In genomic region chr9:14097666-14098065, GRCh38 we compare ENCODE assay signal across 19 cellular contexts.
DNase-seq lines count a peak whose midpoint lies in the region; ATAC-seq and TF ChIP-seq lines count a peak whose summit lies in the region.
"Had no signal": no experiment of that assay in that cellular context is flagged by ENCODE, and none has a peak within 500 bp of the region (broad histone marks: within the 10 kb centered on the region; RNA-seq: fewer than 3 reads in every experiment).

No MANE protein-coding gene starts in this region.

- no peak for TF ChIP-seq POLR2A in prostate gland (IDR thresholded peaks at IDR 0.05)

- H3K36me3 ChIP-seq in left ventricle myocardium inferior = no peaks in the 10 kb centered on the region
- H3K36me3 ChIP-seq in endodermal cell (ENCODE audit: control insufficient read depth, insufficient read depth, low read length) = no peaks in the 10 kb centered on the region
- H3K36me3 ChIP-seq in prostate gland = no peaks in the 10 kb centered on the region
- H3K36me3 ChIP-seq in urinary bladder (ENCODE audit: insufficient read depth) = no peaks in the 10 kb centered on the region
- H3K36me3 ChIP-seq: HAP-1, tibial nerve had no signal

- H3K4me3 ChIP-seq in left ventricle myocardium inferior = peak overlapping the region; percentile 52
- no peak overlapping the region for H3K4me3 ChIP-seq in endodermal cell (ENCODE audit: low read length)
- no peak overlapping the region for H3K4me3 ChIP-seq in prostate gland
- H3K4me3 ChIP-seq in urinary bladder (ENCODE audit: low read depth, low read length) = no peak overlapping the region
- H3K4me3 ChIP-seq: HAP-1, tibial nerve had no signal

- peaks cover 32% of the 10 kb centered on the region for H3K4me1 Mint-ChIP-seq in endodermal cell
- no peaks in the 10 kb centered on the region for H3K4me1 Mint-ChIP-seq in activated T-cell treated with anti-CD3 and anti-CD28 coated beads, Interleukin-2, amount 50 U/mL, for 72 hours (ENCODE audit: low read depth)
- H3K4me1 Mint-ChIP-seq: activated B cell treated with CpG ODN at 0.5 μM for 24 hours had no signal

- H3K27me3 ChIP-seq in left ventricle myocardium inferior (ENCODE audit: low read depth) = no peaks in the 10 kb centered on the region
- H3K27me3 ChIP-seq in endodermal cell (ENCODE audit: control insufficient read depth, insufficient read depth, low read length, poor library complexity, severe bottlenecking) = no peaks in the 10 kb centered on the region
- H3K27me3 ChIP-seq in prostate gland (replicated peaks; ENCODE audit: insufficient read depth) = no peaks in the 10 kb centered on the region
- H3K27me3 ChIP-seq: tibial nerve had no signal

- H3K9me3 Mint-ChIP-seq in endodermal cell = no peaks in the 10 kb centered on the region
- H3K9me3 Mint-ChIP-seq in activated T-cell treated with anti-CD3 and anti-CD28 coated beads, Interleukin-2, amount 50 U/mL, for 72 hours = no peaks in the 10 kb centered on the region
- H3K9me3 Mint-ChIP-seq: activated B cell treated with CpG ODN at 0.5 μM for 24 hours; dendritic cell treated with granulocyte-macrophage colony-stimulating factor and Interleukin-4, amounts not matched to agents 40 ng/mL and 50 ng/mL, for 4 days; T-helper 1 cell treated with Interleukin-12 subunit alpha and Interleukin-12 subunit beta and Interleukin-4 antibody, amounts not matched to agents 30 μg/mL and 1 μg/mL, for 36 hours had no signal

- no peak for TF ChIP-seq CTCF in left ventricle myocardium inferior (IDR thresholded peaks at IDR 0.05; ENCODE audit: borderline replicate concordance)
- TF ChIP-seq CTCF in endodermal cell (conservative IDR thresholded peaks at IDR 0.05) = no peak
- TF ChIP-seq CTCF in prostate gland (IDR thresholded peaks at IDR 0.05) = no peak

- 81% methylated on average over 1 of the region's 1 CpG; no CpG with 5 or more reads in 1 of the 2 experiments for WGBS in endodermal cell (ENCODE audit: insufficient coverage in 1 of 2, insufficient read length in 1 of 2), 2 experiments
- WGBS in prostate gland = 28% methylated on average over 1 of the region's 1 CpG
- WGBS in urinary bladder = 26% methylated on average over 1 of the region's 1 CpG

- H3K27ac ChIP-seq in left ventricle myocardium inferior (replicated peaks) (peak overlapping the region; percentile 88), endodermal cell (ENCODE audit: low read depth, low read length) (peak overlapping the region; percentile 99), prostate gland (peak overlapping the region; percentile 2 to 71), urinary bladder (ENCODE audit: low read depth) (peak overlapping the region; percentile 23)

- DNase-seq in left ventricle myocardium inferior (no peak), Right ventricle myocardium superior (no peak), endodermal cell (no peak), prostate gland (ENCODE audit: low spot score) (no peak), NOMO-1 treated with DMSO at 0.1 percent for 48 hours (lab: John Stamatoyannopoulos, UW; ENCODE audit: unreplicated experiment) (no peak)
- DNase-seq in activated T-cell treated with anti-CD3 and anti-CD28 coated beads, Interleukin-2, amount 50 U/mL, for 72 hours = no peak
- DNase-seq: activated B cell treated with CpG ODN at 0.5 μM for 24 hours; activated effector memory CD4-positive, alpha-beta T cell treated with anti-CD3 and anti-CD28 coated beads, Interleukin-2, amount 50 U/mL, for 16 hours; anterior cingulate cortex; hypothalamus; NCI-H2081 treated with DMSO at 0.1 percent for 48 hours; stimulated activated CD4-positive, alpha-beta T cell treated with anti-CD3 and anti-CD28 coated beads, Interleukin-2, amount 100 ng/mL, for 24 hours had no signal

- intact Hi-C loops in left ventricle myocardium inferior (cut with micrococcal nuclease) (loop anchor here (10.0 kb wide), 2 partner anchors 203 to 217 kb away; partner anchors contain the start of gene NFIB), Right ventricle myocardium superior (cut with DNase I) (no loop called here), prostate gland (cut with DNase I) (loop anchor here (2.0 to 10.0 kb wide), 2 partner anchors 67 to 217 kb away; partner anchors contain the start of gene NFIB)

- H3K9ac ChIP-seq in endodermal cell (ENCODE audit: extremely low read depth, low read length, poor library complexity, severe bottlenecking) = no peak overlapping the region

- H3K27ac Mint-ChIP-seq in endodermal cell = no peak overlapping the region
- H3K27ac Mint-ChIP-seq in activated T-cell treated with anti-CD3 and anti-CD28 coated beads, Interleukin-2, amount 50 U/mL, for 72 hours = no peak overlapping the region
- H3K27ac Mint-ChIP-seq: activated B cell treated with CpG ODN at 0.5 μM for 24 hours; dendritic cell treated with granulocyte-macrophage colony-stimulating factor and Interleukin-4, amounts not matched to agents 40 ng/mL and 50 ng/mL, for 4 days; T-helper 1 cell treated with Interleukin-12 subunit alpha and Interleukin-12 subunit beta and Interleukin-4 antibody, amounts not matched to agents 30 μg/mL and 1 μg/mL, for 36 hours had no signal

- H3K4me1 ChIP-seq in left ventricle myocardium inferior (peaks cover 87% of the 10 kb centered on the region), endodermal cell (ENCODE audit: control insufficient read depth, insufficient read depth, low read length) (no peaks in the 10 kb centered on the region), prostate gland (replicated peaks) (peaks cover 3% of the 10 kb centered on the region), urinary bladder (ENCODE audit: insufficient read depth) (no peaks in the 10 kb centered on the region)

- no peak overlapping the region for H3K4me3 Mint-ChIP-seq in endodermal cell
- H3K4me3 Mint-ChIP-seq in activated T-cell treated with anti-CD3 and anti-CD28 coated beads, Interleukin-2, amount 50 U/mL, for 72 hours = no peak overlapping the region
- H3K4me3 Mint-ChIP-seq: activated B cell treated with CpG ODN at 0.5 μM for 24 hours; dendritic cell treated with granulocyte-macrophage colony-stimulating factor and Interleukin-4, amounts not matched to agents 40 ng/mL and 50 ng/mL, for 4 days; T-helper 1 cell treated with Interleukin-12 subunit alpha and Interleukin-12 subunit beta and Interleukin-4 antibody, amounts not matched to agents 30 μg/mL and 1 μg/mL, for 36 hours had no signal

- ATAC-seq in Right ventricle myocardium superior (ENCODE audit: poor library complexity) (no peak), GM18867 (IDR thresholded peaks at IDR 0.05; ENCODE audit: unreplicated experiment) (no peak)
- no peak for ATAC-seq in activated T-cell treated with anti-CD3 and anti-CD28 coated beads, Interleukin-2, amount 50 U/mL, for 72 hours (replicated peaks in 1 of 2)
- ATAC-seq: HepG2 had no signal

- H3K9me3 ChIP-seq in left ventricle myocardium inferior (replicated peaks) (no peaks in the 10 kb centered on the region), endodermal cell (ENCODE audit: control insufficient read depth, low read length) (no peaks in the 10 kb centered on the region), prostate gland (no peaks in the 10 kb centered on the region)
- H3K9me3 ChIP-seq: HAP-1, tibial nerve had no signal

- no peaks in the 10 kb centered on the region for H3K36me3 Mint-ChIP-seq in endodermal cell (ENCODE audit: low read depth)
- H3K36me3 Mint-ChIP-seq in activated T-cell treated with anti-CD3 and anti-CD28 coated beads, Interleukin-2, amount 50 U/mL, for 72 hours (ENCODE audit: insufficient read depth in 2 of 2) = peaks cover 0 to 2% of the 10 kb centered on the region in 2 donors

- H3K27me3 Mint-ChIP-seq in endodermal cell (ENCODE audit: insufficient read depth) = no peaks in the 10 kb centered on the region
- H3K27me3 Mint-ChIP-seq in activated T-cell treated with anti-CD3 and anti-CD28 coated beads, Interleukin-2, amount 50 U/mL, for 72 hours (ENCODE audit: low read depth) = no peaks in the 10 kb centered on the region
- H3K27me3 Mint-ChIP-seq: activated B cell treated with CpG ODN at 0.5 μM for 24 hours; dendritic cell treated with granulocyte-macrophage colony-stimulating factor and Interleukin-4, amounts not matched to agents 40 ng/mL and 50 ng/mL, for 4 days had no signal

Comparison
In these comparisons a context has a peak if more than half of its experiments do, and no peak if none do; other contexts are left out.
1. H3K27ac ChIP-seq: peak in every context shown above with its lines; median percentile 99 in endodermal cell; 88 in left ventricle myocardium inferior; 36 in prostate gland; 23 in urinary bladder.